25 cellular contexts compared by ENCODE assay signal in the genomic region with DNA sequence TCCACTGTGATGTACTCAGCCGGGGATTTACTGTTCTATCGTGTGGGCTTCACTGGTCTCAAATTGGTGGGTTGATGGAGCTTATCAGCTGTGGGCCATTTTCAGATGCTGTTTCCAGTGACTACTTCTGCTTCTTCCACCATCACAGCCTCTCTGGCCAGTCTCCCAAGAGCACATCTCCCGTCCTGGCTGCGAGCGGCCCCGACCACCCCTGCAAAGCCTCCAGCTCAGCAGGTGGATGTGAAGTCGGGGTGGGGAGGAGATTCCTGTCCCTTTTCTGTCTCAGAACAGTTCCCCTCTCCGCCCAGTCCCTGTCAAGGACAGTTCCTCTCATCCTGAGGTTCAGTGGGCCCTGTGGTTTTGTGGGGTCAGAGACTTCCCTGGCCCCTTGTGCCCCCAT. TPM values are rescaled to one million over a fixed set of nuclear protein-coding genes. Genes with fewer than 3 reads are reported as not detected.
"Had no signal": no experiment of that assay in that cellular context is flagged by ENCODE, and none has a peak within 500 bp of the region (broad histone marks: within the 10 kb centered on the region; RNA-seq: fewer than 3 reads in every experiment).

No MANE protein-coding gene starts in this region.

- H3K36me3 ChIP-seq: ascending aorta, breast epithelium, heart left ventricle, stomach had no signal

- H3K27me3 ChIP-seq: testis had no signal

- H3K27ac ChIP-seq: ascending aorta, breast epithelium, epithelial cell of prostate, heart left ventricle, SK-N-MC, stomach, testis had no signal

- H3K27ac Mint-ChIP-seq: T-cell had no signal

- H3K36me3 Mint-ChIP-seq: naive B cell, T-cell had no signal

- H3K4me3 ChIP-seq: ascending aorta, breast epithelium, heart left ventricle, SK-N-MC, stomach, testis had no signal

- H3K9me3 ChIP-seq: ascending aorta, breast epithelium, heart left ventricle, stomach, testis had no signal

- H3K4me1 ChIP-seq: ascending aorta, stomach, testis had no signal

- DNase-seq: activated CD4-positive, CD25-positive, alpha-beta regulatory T cell treated with anti-CD3 and anti-CD28 coated beads, Interleukin-2, amount 50 U/mL, for 72 hours; activated gamma-delta T cell; activated T-cell treated with anti-CD3 and anti-CD28 coated beads, Interleukin-2, amount 50 U/mL, for 48 hours; cerebellar nuclear complex; dermis blood vessel endothelial cell; effector memory CD8-positive, alpha-beta T cell; heart left ventricle; left cardiac atrium; naive B cell; retina; stimulated activated CD4-positive, alpha-beta T cell treated with anti-CD3 and anti-CD28 coated beads, Interleukin-15, amount 100 ng/mL, for 24 hours; stimulated activated CD4-positive, alpha-beta T cell treated with anti-CD3 and anti-CD28 coated beads, Interleukin-4, amount 100 ng/mL, for 1 hour; stomach; T-cell; T-helper 9 cell; testis had no signal

- H3K9me3 Mint-ChIP-seq: T-cell had no signal

- ATAC-seq: effector memory CD8-positive, alpha-beta T cell; heart left ventricle; left cardiac atrium; T-cell had no signal

RNA-seq across cellular contexts. Expression of gene IFITM10, which starts 20.2 kb away (rescaled TPM):
- total RNA-seq: skeletal muscle tissue had no signal

RNA-seq across cellular contexts. Expression of gene KRTAP5-6, which starts 33.2 kb away (rescaled TPM):
- total RNA-seq: ascending aorta, breast epithelium, dermis blood vessel endothelial cell, frontal cortex, heart left ventricle, left cardiac atrium, lung microvascular endothelial cell, mononuclear cell, skeletal muscle tissue, stomach, T-cell, testis, ureter had no signal
- polyA plus RNA-seq: heart left ventricle, stomach had no signal
